9 cellular contexts compared by ENCODE assay signal in genomic region chr22:28802595-28803087, GRCh38. TPM values are rescaled to one million over a fixed set of nuclear protein-coding genes. Genes with fewer than 3 reads are reported as not detected.
DNase-seq lines count a peak whose midpoint lies in the region; ATAC-seq and FAIRE-seq lines count a peak whose summit lies in the region.
"Had no signal": no experiment of that assay in that cellular context is flagged by ENCODE, and none has a peak within 500 bp of the region (broad histone marks: within the 10 kb centered on the region; RNA-seq: fewer than 3 reads in every experiment).

No MANE protein-coding gene starts in this region.

- H3K4me1 Mint-ChIP-seq in CD4-positive, alpha-beta memory T cell, result peaks cover 23 to 76% (median 46%) of the 10 kb centered on the region in 4 donors
- peaks cover 41% of the 10 kb centered on the region for H3K4me1 Mint-ChIP-seq in activated naive CD8-positive, alpha-beta T cell treated with anti-CD3 and anti-CD28 coated beads, Interleukin-2, amount 50 U/mL, for 24 hours
- H3K4me1 Mint-ChIP-seq in naive thymus-derived CD8-positive, alpha-beta T cell, result peaks cover 16 to 57% (median 40%) of the 10 kb centered on the region in 4 donors

- H3K4me3 Mint-ChIP-seq in CD4-positive, alpha-beta memory T cell, result peak overlapping the region; percentile 86 to 96 (median 91)
- peak overlapping the region; percentile 94 for H3K4me3 Mint-ChIP-seq in activated naive CD8-positive, alpha-beta T cell treated with anti-CD3 and anti-CD28 coated beads, Interleukin-2, amount 50 U/mL, for 24 hours
- H3K4me3 Mint-ChIP-seq in naive thymus-derived CD8-positive, alpha-beta T cell, result peak overlapping the region; percentile 81 to 99 (median 88)

- no peak for FAIRE-seq in GM19239 (lab: Jason Lieb, UNC)

- H3K36me3 ChIP-seq in CD4-positive, alpha-beta memory T cell (ENCODE audit: insufficient read depth, low read length), result no peaks in the 10 kb centered on the region

- no peak for ATAC-seq in activated naive CD8-positive, alpha-beta T cell treated with anti-CD3 and anti-CD28 coated beads, Interleukin-2, amount 50 U/mL, for 24 hours
- peak in 1 of 2 donors; percentile 22 for ATAC-seq in naive thymus-derived CD8-positive, alpha-beta T cell
- no peak for ATAC-seq in HG03280 (IDR thresholded peaks at IDR 0.05; ENCODE audit: unreplicated experiment)

- intact Hi-C loops in CD4-positive, alpha-beta memory T cell (cut with micrococcal nuclease), result loop anchor here (2.0 kb wide), 1 partner anchor 20 kb away; no protein-coding TSS in a partner anchor

- no peaks in the 10 kb centered on the region for H3K27me3 ChIP-seq in CD4-positive, alpha-beta memory T cell (ENCODE audit: insufficient read depth, low read length)
- H3K27me3 ChIP-seq: dorsolateral prefrontal cortex had no signal

- H3K27ac Mint-ChIP-seq in CD4-positive, alpha-beta memory T cell, result peak overlapping the region; percentile 89 to 97 (median 93)
- peak overlapping the region; percentile 98 for H3K27ac Mint-ChIP-seq in activated naive CD8-positive, alpha-beta T cell treated with anti-CD3 and anti-CD28 coated beads, Interleukin-2, amount 50 U/mL, for 24 hours
- H3K27ac Mint-ChIP-seq in naive thymus-derived CD8-positive, alpha-beta T cell, result peak overlapping the region; percentile 89 to 98 (median 94)

- H3K4me1 ChIP-seq in CD4-positive, alpha-beta memory T cell (ENCODE audit: insufficient read depth, low read length), result peaks cover 33% of the 10 kb centered on the region

- CTCF ChIA-PET in CD4-positive, alpha-beta memory T cell (lab: Charles Lee; ENCODE audit: partially characterized antibody), result interaction anchor here (0.7 to 7.4 kb wide), 4 partner anchors 9 to 32 kb away, joined by 4 to 73 read pairs (median 32); no protein-coding TSS in a partner anchor

- peak overlapping the region; percentile 23 for H3K27ac ChIP-seq in CD4-positive, alpha-beta memory T cell (ENCODE audit: low read depth, low read length)

- no peaks in the 10 kb centered on the region for H3K9me3 Mint-ChIP-seq in CD4-positive, alpha-beta memory T cell
- H3K9me3 Mint-ChIP-seq in activated naive CD8-positive, alpha-beta T cell treated with anti-CD3 and anti-CD28 coated beads, Interleukin-2, amount 50 U/mL, for 24 hours, result no peaks in the 10 kb centered on the region
- H3K9me3 Mint-ChIP-seq in naive thymus-derived CD8-positive, alpha-beta T cell, result no peaks in the 10 kb centered on the region

- POLR2A ChIA-PET in CD4-positive, alpha-beta memory T cell (lab: Charles Lee; ENCODE audit: partially characterized antibody), result interaction anchor here (0.9 to 7.5 kb wide), 4 partner anchors 8 to 26 kb away, joined by 4 to 236 read pairs (median 30); no protein-coding TSS in a partner anchor
- POLR2A ChIA-PET in naive thymus-derived CD8-positive, alpha-beta T cell (lab: Charles Lee), result interaction anchor here (0.9 to 5.9 kb wide), 5 partner anchors 9 to 60 kb away, joined by 3 to 117 read pairs (median 6); no protein-coding TSS in a partner anchor

- no peaks in the 10 kb centered on the region for H3K27me3 Mint-ChIP-seq in CD4-positive, alpha-beta memory T cell
- H3K27me3 Mint-ChIP-seq in activated naive CD8-positive, alpha-beta T cell treated with anti-CD3 and anti-CD28 coated beads, Interleukin-2, amount 50 U/mL, for 24 hours, result no peaks in the 10 kb centered on the region
- no peaks in the 10 kb centered on the region for H3K27me3 Mint-ChIP-seq in naive thymus-derived CD8-positive, alpha-beta T cell

- no peaks in the 10 kb centered on the region for H3K9me3 ChIP-seq in CD4-positive, alpha-beta memory T cell (ENCODE audit: control insufficient read depth in 1 of 2, low read length in 2 of 2)

- peak in 1 of 5 donors; percentile 30 for DNase-seq in CD4-positive, alpha-beta memory T cell
- DNase-seq in HuH-7.5 (ENCODE audit: low spot score), result peak; percentile 52
- DNase-seq in activated naive CD8-positive, alpha-beta T cell treated with anti-CD3 and anti-CD28 coated beads, Interleukin-2, amount 50 U/mL, for 24 hours, result no peak
- DNase-seq in naive thymus-derived CD8-positive, alpha-beta T cell, result peak in 3 of 10 donors; percentile 30 to 49 (median 48)
- DNase-seq in GM19239 (ENCODE audit: insufficient read length, low spot score), result no peak
- DNase-seq in effector CD8-positive, alpha-beta T cell (lab: John Stamatoyannopoulos, UW), result no peak
- no peak for DNase-seq in NCI-H2196 (lab: John Stamatoyannopoulos, UW; ENCODE audit: unreplicated experiment)
- DNase-seq: dorsolateral prefrontal cortex had no signal

- peaks cover 21 to 50% of the 10 kb centered on the region in 2 donors for H3K36me3 Mint-ChIP-seq in CD4-positive, alpha-beta memory T cell
- H3K36me3 Mint-ChIP-seq in activated naive CD8-positive, alpha-beta T cell treated with anti-CD3 and anti-CD28 coated beads, Interleukin-2, amount 50 U/mL, for 24 hours (ENCODE audit: low read depth), result peaks cover 32% of the 10 kb centered on the region
- peaks cover 0 to 33% (median 8%) of the 10 kb centered on the region in 3 donors for H3K36me3 Mint-ChIP-seq in naive thymus-derived CD8-positive, alpha-beta T cell

- H3K4me3 ChIP-seq in CD4-positive, alpha-beta memory T cell (ENCODE audit: low read length in 2 of 2), result peak overlapping the region in 1 of 2 donors; percentile 15

RNA-seq across cellular contexts. Expression of gene XBP1, which starts 2.3 kb away (rescaled TPM):
- total RNA-seq in CD4-positive, alpha-beta memory T cell, result 100 to 1,000 TPM; 154 to 164 TPM
- polyA plus RNA-seq in CD4-positive, alpha-beta memory T cell, result 100 to 1,000 TPM; 315 to 533 TPM
- 10 to 100 TPM; 55.1 to 56.0 TPM for total RNA-seq in naive thymus-derived CD8-positive, alpha-beta T cell
- polyA plus RNA-seq in naive thymus-derived CD8-positive, alpha-beta T cell, result 100 to 1,000 TPM; 150 to 238 (median 176) TPM

RNA-seq across cellular contexts. Expression of gene CCDC117, which starts 30.1 kb away (rescaled TPM):
- total RNA-seq in CD4-positive, alpha-beta memory T cell, result 10 to 100 TPM; 20.3 to 20.6 TPM
- 1 to 10 TPM; 7.2 to 10.0 TPM for polyA plus RNA-seq in CD4-positive, alpha-beta memory T cell
- total RNA-seq in naive thymus-derived CD8-positive, alpha-beta T cell, result 10 to 100 TPM; 16.6 to 17.6 TPM
- polyA plus RNA-seq in naive thymus-derived CD8-positive, alpha-beta T cell, result 10 to 100 TPM in 1 of 3 donors, 1 to 10 TPM in 2; 7.2 to 11.1 (median 7.7) TPM
